6 cellular contexts compared by ENCODE assay signal in genomic region chr3:100471436-100471835, GRCh38.
"Had no signal": no experiment of that assay in that cellular context is flagged by ENCODE, and none has a peak within 500 bp of the region (broad histone marks: within the 10 kb centered on the region; RNA-seq: fewer than 3 reads in every experiment).

No MANE protein-coding gene starts in this region.

- H3K4me3 ChIP-seq: K562 had no signal

- H3K27ac ChIP-seq: HL-60 had no signal

- FAIRE-seq: HepG2, HTR-8/SVneo, K562 had no signal

- DNase-seq: IMR-90, KBM-7 had no signal

- ATAC-seq: HepG2, K562 had no signal
